26 cellular contexts compared by ENCODE assay signal in the genomic region with DNA sequence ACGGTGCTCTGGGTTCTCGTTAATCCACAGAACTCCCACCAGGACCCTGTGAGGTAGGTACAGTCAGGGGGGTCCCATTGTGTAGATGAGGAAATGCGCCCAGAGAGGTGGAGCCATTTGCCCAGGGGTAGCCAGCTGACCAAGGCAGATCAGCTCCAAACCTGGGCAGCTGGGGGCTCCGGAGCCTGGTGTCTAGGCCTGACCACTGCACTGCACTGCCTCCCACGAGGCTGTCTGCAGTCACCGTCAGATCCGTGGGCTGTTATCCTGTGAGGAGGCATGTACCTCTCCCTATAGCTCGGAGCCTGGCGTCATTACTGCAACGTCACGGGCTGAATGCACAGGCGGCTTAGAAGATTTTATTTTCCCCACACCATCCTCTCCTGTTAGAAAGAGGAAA.
"Had no signal": no experiment of that assay in that cellular context is flagged by ENCODE, and none has a peak within 500 bp of the region (broad histone marks: within the 10 kb centered on the region; RNA-seq: fewer than 3 reads in every experiment).

No MANE protein-coding gene starts in this region.

- H3K27me3 Mint-ChIP-seq: stimulated activated memory B cell treated with anti-CD40 and anti-IgM and Interleukin-4, amounts not matched to agents 10 μg/mL and 1 μg/mL and 100 μg/mL, for 72 hours had no signal

- H3K27ac Mint-ChIP-seq: dendritic cell treated with granulocyte-macrophage colony-stimulating factor and Interleukin-4, amounts not matched to agents 40 ng/mL and 50 ng/mL, for 4 days; endodermal cell; memory B cell; mesothelial cell of epicardium; natural killer cell treated with Interleukin-12 subunit alpha and Interleukin-12 subunit beta and Interleukin-15 and Interleukin-18, amount 100 ng/mL, for 72 hours; stimulated activated memory B cell treated with anti-CD40 and anti-IgM and Interleukin-4, amounts not matched to agents 10 μg/mL and 1 μg/mL and 100 μg/mL, for 72 hours had no signal

- ATAC-seq: esophagus mucosa; gastrocnemius medialis; mucosa of descending colon; natural killer cell treated with Interleukin-12 subunit alpha and Interleukin-12 subunit beta and Interleukin-15 and Interleukin-18, amount 100 ng/mL, for 72 hours; right cardiac atrium; stimulated activated memory B cell treated with anti-CD40 and anti-IgM and Interleukin-4, amounts not matched to agents 10 μg/mL and 1 μg/mL and 100 μg/mL, for 72 hours; stimulated activated naive CD8-positive, alpha-beta T cell treated with anti-CD3 and anti-CD28 coated beads, Interleukin-15, Interleukin-2, amounts not matched to agents 100 U/mL and 50 U/mL, for 24 hours had no signal

- DNase-seq: cerebellar nuclear complex; effector CD8-positive, alpha-beta T cell; endodermal cell; foreskin fibroblast; gastrocnemius medialis; mucosa of descending colon; naive B cell; right cardiac atrium; sigmoid colon; stimulated activated CD4-positive, alpha-beta T cell treated with anti-CD3 and anti-CD28 coated beads, Interleukin-4, amount 100 ng/mL, for 4 hours; stimulated activated naive CD8-positive, alpha-beta T cell treated with anti-CD3 and anti-CD28 coated beads, Interleukin-15, Interleukin-2, amounts not matched to agents 100 U/mL and 50 U/mL, for 24 hours; substantia nigra; testis; tibial artery; upper lobe of left lung had no signal

- H3K4me3 Mint-ChIP-seq: dendritic cell treated with granulocyte-macrophage colony-stimulating factor and Interleukin-4, amounts not matched to agents 40 ng/mL and 50 ng/mL, for 4 days; endodermal cell; memory B cell; mesothelial cell of epicardium; naive B cell; natural killer cell treated with Interleukin-12 subunit alpha and Interleukin-12 subunit beta and Interleukin-15 and Interleukin-18, amount 100 ng/mL, for 72 hours; neural crest cell; stimulated activated memory B cell treated with anti-CD40 and anti-IgM and Interleukin-4, amounts not matched to agents 10 μg/mL and 1 μg/mL and 100 μg/mL, for 72 hours had no signal

- H3K36me3 Mint-ChIP-seq: natural killer cell treated with Interleukin-12 subunit alpha and Interleukin-12 subunit beta and Interleukin-15 and Interleukin-18, amount 100 ng/mL, for 72 hours; stimulated activated memory B cell treated with anti-CD40 and anti-IgM and Interleukin-4, amounts not matched to agents 10 μg/mL and 1 μg/mL and 100 μg/mL, for 72 hours had no signal

- H3K4me3 ChIP-seq: gastrocnemius medialis, lung, mucosa of descending colon, prostate gland, sigmoid colon, testis, tibial artery, upper lobe of left lung had no signal

- H3K27me3 ChIP-seq: gastrocnemius medialis, sigmoid colon, testis, tibial artery, upper lobe of left lung had no signal

- H3K4me1 ChIP-seq: gastrocnemius medialis, prostate gland, testis, tibial artery, upper lobe of left lung had no signal

- H3K27ac ChIP-seq: epithelial cell of prostate, gastrocnemius medialis, neutrophil, prostate gland, sigmoid colon, testis, tibial artery, upper lobe of left lung had no signal

- H3K4me1 Mint-ChIP-seq: endodermal cell; memory B cell; mesothelial cell of epicardium; naive B cell; neural crest cell; stimulated activated memory B cell treated with anti-CD40 and anti-IgM and Interleukin-4, amounts not matched to agents 10 μg/mL and 1 μg/mL and 100 μg/mL, for 72 hours had no signal

- H3K36me3 ChIP-seq: gastrocnemius medialis, neutrophil, prostate gland, sigmoid colon, upper lobe of left lung had no signal

- H3K9me3 ChIP-seq: gastrocnemius medialis, mucosa of descending colon, neutrophil, prostate gland, testis had no signal
